Comparison of ENCODE assay signal across 8 cellular contexts in genomic region chr10:60944910-60945297, GRCh38. TPM values are rescaled to one million over a fixed set of nuclear protein-coding genes. Genes with fewer than 3 reads are reported as not detected.
DNase-seq lines count a peak whose midpoint lies in the region; ATAC-seq and TF ChIP-seq lines count a peak whose summit lies in the region.

No MANE protein-coding gene starts in this region.

- H3K9me3 Mint-ChIP-seq in activated CD4-positive, alpha-beta memory T cell treated with anti-CD3 and anti-CD28 coated beads for 36 hours: no peaks in the 10 kb centered on the region

- H3K27me3 Mint-ChIP-seq in activated CD4-positive, alpha-beta memory T cell treated with anti-CD3 and anti-CD28 coated beads for 36 hours: peaks cover 55% of the 10 kb centered on the region

- DNase-seq in GM03348 (ENCODE audit: low spot score) (peak; percentile 11), NCI-H187 (lab: John Stamatoyannopoulos, UW) (no peak), NCI-H226 (no peak), NCI-H2171 (lab: John Stamatoyannopoulos, UW) (no peak)
- DNase-seq in activated CD4-positive, alpha-beta memory T cell treated with anti-CD3 and anti-CD28 coated beads for 36 hours: no peak

- TF ChIP-seq POLR2A in gastroesophageal sphincter (IDR thresholded peaks at IDR 0.05): no peak

- H3K9me3 ChIP-seq in gastroesophageal sphincter: no peaks in the 10 kb centered on the region

- peak overlapping the region; percentile 66 for H3K9ac ChIP-seq in rectal smooth muscle tissue (ENCODE audit: low read length)

- H3K4me3 ChIP-seq in gastroesophageal sphincter (peak overlapping the region; percentile 54 to 88), rectal smooth muscle tissue (ENCODE audit: low read length) (peak overlapping the region; percentile 81)

- no peak for TF ChIP-seq EP300 in gastroesophageal sphincter (IDR thresholded peaks at IDR 0.05)

- H3K27ac ChIP-seq in gastroesophageal sphincter: peak overlapping the region; percentile 96 to 98 (median 97)
- H3K27ac ChIP-seq in rectal smooth muscle tissue (ENCODE audit: low read depth, low read length): peak overlapping the region; percentile 95

- H3K27me3 ChIP-seq in gastroesophageal sphincter (no peaks in the 10 kb centered on the region), rectal smooth muscle tissue (ENCODE audit: control insufficient read depth, insufficient read depth, low read length) (no peaks in the 10 kb centered on the region)

- ATAC-seq in gastroesophageal sphincter (no peak), HG02884 (IDR thresholded peaks at IDR 0.05; ENCODE audit: unreplicated experiment) (no peak)

- CTCF ChIA-PET in activated CD4-positive, alpha-beta memory T cell treated with anti-CD3 and anti-CD28 coated beads for 36 hours (lab: Charles Lee): no interaction called here

- H3K4me3 Mint-ChIP-seq in activated CD4-positive, alpha-beta memory T cell treated with anti-CD3 and anti-CD28 coated beads for 36 hours: peak overlapping the region; percentile 59

- intact Hi-C loops in activated CD4-positive, alpha-beta memory T cell treated with anti-CD3 and anti-CD28 coated beads for 36 hours (cut with micrococcal nuclease): no loop called here

- no peaks in the 10 kb centered on the region for H3K36me3 ChIP-seq in gastroesophageal sphincter
- H3K36me3 ChIP-seq in rectal smooth muscle tissue (ENCODE audit: control insufficient read depth, insufficient read depth, low read length): no peaks in the 10 kb centered on the region

- H3K27ac Mint-ChIP-seq in activated CD4-positive, alpha-beta memory T cell treated with anti-CD3 and anti-CD28 coated beads for 36 hours: no peak overlapping the region

- no peaks in the 10 kb centered on the region for H3K36me3 Mint-ChIP-seq in activated CD4-positive, alpha-beta memory T cell treated with anti-CD3 and anti-CD28 coated beads for 36 hours

- no peak for TF ChIP-seq CTCF in gastroesophageal sphincter (IDR thresholded peaks at IDR 0.05)

- whole genome bisulfite sequencing in gastroesophageal sphincter (ENCODE audit: low coverage in 1 of 2), 2 donors: 46% methylated on average over 3 of the region's 4 CpGs; no CpG with 5 or more reads in 1 of the 2 donors

- peaks cover 11% of the 10 kb centered on the region for H3K4me1 Mint-ChIP-seq in activated CD4-positive, alpha-beta memory T cell treated with anti-CD3 and anti-CD28 coated beads for 36 hours (ENCODE audit: low read depth)

- H3K4me1 ChIP-seq in gastroesophageal sphincter (peaks cover 0 to 37% (median 13%) of the 10 kb centered on the region in 3 donors), rectal smooth muscle tissue (ENCODE audit: control insufficient read depth, insufficient read depth, low read length) (peaks cover 9% of the 10 kb centered on the region)

- POLR2A ChIA-PET in activated CD4-positive, alpha-beta memory T cell treated with anti-CD3 and anti-CD28 coated beads for 36 hours (lab: Charles Lee): no interaction called here

RNA-seq across cellular contexts. Expression of gene RHOBTB1, which starts 0.9 kb away (rescaled TPM):
- total RNA-seq in activated CD4-positive, alpha-beta memory T cell treated with anti-CD3 and anti-CD28 coated beads for 36 hours: not detected
- total RNA-seq in gastroesophageal sphincter: 10 to 100 TPM; 15.5 to 44.0 (median 25.3) TPM

Comparison
In these comparisons a context has a peak if more than half of its experiments do, and no peak if none do; other contexts are left out.
1. RNA of gene RHOBTB1, which starts 0.9 kb away (total RNA-seq): 15.5 to 44.0 TPM in gastroesophageal sphincter; not detected in activated CD4-positive, alpha-beta memory T cell treated with anti-CD3 and anti-CD28 coated beads for 36 hours; every median in the first group is over 10 times any median in the second.